ENCODE assay signal across 8 cellular contexts in genomic region chr6:87210979-87211378, GRCh38. TPM values are rescaled to one million over a fixed set of nuclear protein-coding genes. Genes with fewer than 3 reads are reported as not detected.
A peak's percentile ranks its signal among the peaks of the same experiment; 100 is the strongest.
DNase-seq lines count a peak whose midpoint lies in the region; ATAC-seq and TF ChIP-seq lines count a peak whose summit lies in the region.

No MANE protein-coding gene starts in this region.

- WGBS in heart left ventricle, 4 donors: 46 to 62% (median 50%) methylated on average over 1 of the region's 1 CpG
- 26 to 36% methylated on average over 1 of the region's 1 CpG for WGBS in esophagus squamous epithelium, 2 donors

- H3K27ac ChIP-seq in heart left ventricle (no peak overlapping the region), esophagus squamous epithelium (no peak overlapping the region)

- no peak for TF ChIP-seq CTCF in heart left ventricle (IDR thresholded peaks at IDR 0.05)
- TF ChIP-seq CTCF in esophagus squamous epithelium (IDR thresholded peaks at IDR 0.05): no peak

- DNase-seq in activated naive CD4-positive, alpha-beta T cell treated with anti-CD3 and anti-CD28 coated beads, Interleukin-2, amount 50 U/mL, for 16 hours: peak; percentile 38
- DNase-seq in heart left ventricle: no peak
- DNase-seq in esophagus squamous epithelium (lab: John Stamatoyannopoulos, UW): no peak
- DNase-seq in HAP-1 (ENCODE audit: low spot score in 2 of 2): no peak
- no peak for DNase-seq in medulla oblongata (ENCODE audit: extremely low spot score)

- H3K9me3 ChIP-seq in heart left ventricle (no peaks in the 10 kb centered on the region), esophagus squamous epithelium (no peaks in the 10 kb centered on the region), HAP-1 (no peaks in the 10 kb centered on the region)

- intact Hi-C loops in heart left ventricle (cut with DNase I): no loop called here
- intact Hi-C loops in esophagus squamous epithelium (cut with DNase I): no loop called here

- H3K4me1 ChIP-seq in heart left ventricle (peaks cover 0 to 44% (median 23%) of the 10 kb centered on the region in 12 donors), esophagus squamous epithelium (peaks cover 0 to 24% (median 0%) of the 10 kb centered on the region in 3 donors), HAP-1 (peaks cover 58% of the 10 kb centered on the region)

- H3K4me3 ChIP-seq in heart left ventricle (no peak overlapping the region), esophagus squamous epithelium (no peak overlapping the region), HAP-1 (no peak overlapping the region)

- ATAC-seq in GM18498 (IDR thresholded peaks at IDR 0.05; ENCODE audit: unreplicated experiment) (peak; percentile 98), GM19455 (IDR thresholded peaks at IDR 0.05; ENCODE audit: unreplicated experiment) (peak; percentile 98), HG03066 (IDR thresholded peaks at IDR 0.05; ENCODE audit: low read depth, unreplicated experiment) (peak; percentile 96), heart left ventricle (no peak)

- H3K27me3 ChIP-seq in heart left ventricle: no peaks in the 10 kb centered on the region
- no peaks in the 10 kb centered on the region for H3K27me3 ChIP-seq in esophagus squamous epithelium
- no peaks in the 10 kb centered on the region for H3K27me3 ChIP-seq in HAP-1 (ENCODE audit: low read depth)

- in situ Hi-C loops in HAP-1 (cut with MboI; ENCODE audit: low sequenced_read_pairs): no loop called here

- TF ChIP-seq POLR2A in heart left ventricle (IDR thresholded peaks at IDR 0.05): no peak
- TF ChIP-seq POLR2A in esophagus squamous epithelium (IDR thresholded peaks at IDR 0.05): no peak

- H3K36me3 ChIP-seq in heart left ventricle (peaks cover 0 to 4% (median 0%) of the 10 kb centered on the region in 9 donors), esophagus squamous epithelium (peaks cover 0 to 8% (median 3%) of the 10 kb centered on the region in 3 donors), HAP-1 (replicated peaks) (no peaks in the 10 kb centered on the region)

RNA-seq across cellular contexts. Expression of gene ZNF292, which starts 55.6 kb away (rescaled TPM):
- total RNA-seq in heart left ventricle (10 to 100 TPM; 13.6 to 35.8 (median 28.1) TPM), esophagus squamous epithelium (10 to 100 TPM; 16.5 to 38.9 (median 17.3) TPM)
- polyA plus RNA-seq in heart left ventricle: 1 to 10 TPM; 4.0 to 5.6 TPM

Comparison
In these comparisons a context has a peak if more than half of its experiments do, and no peak if none do; other contexts are left out.
1. ATAC-seq: peak in GM18498 (single experiment), GM19455 (single experiment) and HG03066 (single experiment); none in heart left ventricle (0 of 4).